In the genomic region with DNA sequence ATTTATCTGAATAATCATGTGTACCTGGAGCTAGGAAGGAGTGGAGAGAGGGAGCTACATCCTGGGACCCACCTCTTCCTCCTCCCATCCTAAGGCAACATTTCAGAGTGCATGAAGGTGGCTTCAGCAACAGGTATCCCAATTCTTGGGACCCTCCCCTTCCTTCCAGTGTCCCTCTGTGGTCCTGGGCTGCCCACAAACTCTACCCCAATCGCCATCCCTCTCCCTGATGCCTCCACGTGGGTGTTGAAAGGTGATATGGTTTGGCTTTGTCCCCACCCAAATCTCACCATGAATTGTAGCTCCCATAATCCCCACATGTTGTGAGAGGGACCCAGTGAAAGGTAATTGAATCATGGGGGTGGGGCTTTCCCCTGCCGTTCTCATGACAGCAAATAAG, we compare ENCODE assay signal across 38 cellular contexts.
"Had no signal": no experiment of that assay in that cellular context is flagged by ENCODE, and none has a peak within 500 bp of the region (broad histone marks: within the 10 kb centered on the region; RNA-seq: fewer than 3 reads in every experiment).

No MANE protein-coding gene starts in this region.

- H3K27me3 ChIP-seq: adrenal gland, ascending aorta, body of pancreas, brain microvascular endothelial cell, breast epithelium, cardiac muscle cell had no signal

- H3K27ac ChIP-seq: adrenal gland, ascending aorta, body of pancreas, brain microvascular endothelial cell, breast epithelium, cardiac muscle cell had no signal

- H3K9me3 Mint-ChIP-seq: activated naive CD4-positive, alpha-beta T cell treated with anti-CD3 and anti-CD28 coated beads for 36 hours; activated naive CD4-positive, alpha-beta T cell treated with anti-CD3 and anti-CD28 coated beads, Interleukin-2, amount 10 ng/mL, durations not matched to agents 7 days and 5 days; activated naive CD4-positive, alpha-beta T cell treated with anti-CD3 and anti-CD28 coated beads, Interleukin-2, amount 50 U/mL, for 24 hours; activated naive CD8-positive, alpha-beta T cell treated with anti-CD3 and anti-CD28 coated beads, Interleukin-2, amount 10 ng/mL, durations not matched to agents 7 days and 5 days; activated T-cell treated with anti-CD3 and anti-CD28 coated beads, Interleukin-2, amount 50 U/mL, for 24 hours; activated T-helper 17 cell treated with anti-CD3 and anti-CD28 coated beads, Interleukin-2, amount 50 U/mL, for 72 hours; activated T-helper 2 cell treated with anti-CD3 and anti-CD28 coated beads, Interferon-gamma antibody, Interleukin-2, Interleukin-4, amounts not matched to agents 10 μg/mL and 5 μg/mL and 100 μg/mL, durations not matched to agents 14 hours and 24 hours and 36 hours; central memory CD8-positive, alpha-beta T cell had no signal

- DNase-seq: activated effector memory CD4-positive, alpha-beta T cell treated with anti-CD3 and anti-CD28 coated beads, Interleukin-2, amount 50 U/mL, for 16 hours; activated effector memory CD4-positive, alpha-beta T cell treated with Interleukin-2 at 50 U/mL for 16 hours; activated gamma-delta T cell; activated gamma-delta T cell treated with Interleukin-2 at 50 U/mL for 16 hours; activated naive CD4-positive, alpha-beta T cell; activated naive CD4-positive, alpha-beta T cell treated with anti-CD3 and anti-CD28 coated beads for 36 hours; activated naive CD4-positive, alpha-beta T cell treated with anti-CD3 and anti-CD28 coated beads, Interleukin-2, amount 10 ng/mL, durations not matched to agents 7 days and 5 days; activated naive CD4-positive, alpha-beta T cell treated with anti-CD3 and anti-CD28 coated beads, Interleukin-2, amount 50 U/mL, for 16 hours; activated naive CD4-positive, alpha-beta T cell treated with Interleukin-2 at 50 U/mL for 16 hours; activated naive CD8-positive, alpha-beta T cell treated with anti-CD3 and anti-CD28 coated beads for 36 hours; activated naive CD8-positive, alpha-beta T cell treated with anti-CD3 and anti-CD28 coated beads, Interleukin-2, amount 10 ng/mL, durations not matched to agents 7 days and 5 days; activated naive CD8-positive, alpha-beta T cell treated with anti-CD3 and anti-CD28 coated beads, Interleukin-2, amount 50 U/mL, for 24 hours; activated T-cell treated with anti-CD3 and anti-CD28 coated beads, Interleukin-2, amount 50 U/mL, for 1 hour; activated T-cell treated with anti-CD3 and anti-CD28 coated beads, Interleukin-2, amount 50 U/mL, for 24 hours; activated T-cell treated with anti-CD3 and anti-CD28 coated beads, Interleukin-2, amount 50 U/mL, for 4 hours; activated T-cell treated with anti-CD3 and anti-CD28 coated beads, Interleukin-2, amount 50 U/mL, for 48 hours; activated T-cell treated with anti-CD3 and anti-CD28 coated beads, Interleukin-2, amount 50 U/mL, for 72 hours; adrenal gland; amniotic stem cell; amygdala; anterior cingulate cortex; aorta; body of pancreas; brain microvascular endothelial cell; caudate nucleus; central memory CD4-positive, alpha-beta T cell; cerebellar nuclear complex had no signal

- H3K9me3 ChIP-seq: adrenal gland, ascending aorta, body of pancreas, breast epithelium had no signal

- H3K4me1 Mint-ChIP-seq: activated naive CD4-positive, alpha-beta T cell treated with anti-CD3 and anti-CD28 coated beads, Interleukin-2, amount 10 ng/mL, durations not matched to agents 7 days and 5 days; activated naive CD4-positive, alpha-beta T cell treated with anti-CD3 and anti-CD28 coated beads, Interleukin-2, amount 50 U/mL, for 24 hours; activated naive CD8-positive, alpha-beta T cell treated with anti-CD3 and anti-CD28 coated beads, Interleukin-2, amount 10 ng/mL, durations not matched to agents 7 days and 5 days; activated T-helper 17 cell treated with anti-CD3 and anti-CD28 coated beads, Interleukin-2, amount 50 U/mL, for 72 hours; central memory CD8-positive, alpha-beta T cell had no signal

- H3K36me3 ChIP-seq: adrenal gland, ascending aorta, brain microvascular endothelial cell, breast epithelium, cardiac muscle cell had no signal

- H3K27me3 Mint-ChIP-seq: activated naive CD4-positive, alpha-beta T cell treated with anti-CD3 and anti-CD28 coated beads, Interleukin-2, amount 10 ng/mL, durations not matched to agents 7 days and 5 days; activated naive CD4-positive, alpha-beta T cell treated with anti-CD3 and anti-CD28 coated beads, Interleukin-2, amount 50 U/mL, for 24 hours; activated naive CD8-positive, alpha-beta T cell; central memory CD8-positive, alpha-beta T cell had no signal

- H3K36me3 Mint-ChIP-seq: activated naive CD4-positive, alpha-beta T cell treated with anti-CD3 and anti-CD28 coated beads, Interleukin-2, amount 10 ng/mL, durations not matched to agents 7 days and 5 days; activated naive CD4-positive, alpha-beta T cell treated with anti-CD3 and anti-CD28 coated beads, Interleukin-2, amount 50 U/mL, for 24 hours; activated naive CD8-positive, alpha-beta T cell; activated naive CD8-positive, alpha-beta T cell treated with anti-CD3 and anti-CD28 coated beads, Interleukin-2, amount 10 ng/mL, durations not matched to agents 7 days and 5 days; brain had no signal

- H3K4me3 Mint-ChIP-seq: activated naive CD4-positive, alpha-beta T cell treated with anti-CD3 and anti-CD28 coated beads for 36 hours; activated naive CD4-positive, alpha-beta T cell treated with anti-CD3 and anti-CD28 coated beads, Interleukin-2, amount 10 ng/mL, durations not matched to agents 7 days and 5 days; activated naive CD4-positive, alpha-beta T cell treated with anti-CD3 and anti-CD28 coated beads, Interleukin-2, amount 50 U/mL, for 24 hours; activated naive CD8-positive, alpha-beta T cell; activated naive CD8-positive, alpha-beta T cell treated with anti-CD3 and anti-CD28 coated beads for 36 hours; activated naive CD8-positive, alpha-beta T cell treated with anti-CD3 and anti-CD28 coated beads, Interleukin-2, amount 10 ng/mL, durations not matched to agents 7 days and 5 days; activated naive CD8-positive, alpha-beta T cell treated with anti-CD3 and anti-CD28 coated beads, Interleukin-2, amount 50 U/mL, for 24 hours; activated T-cell treated with anti-CD3 and anti-CD28 coated beads, Interleukin-2, amount 50 U/mL, for 24 hours; activated T-cell treated with anti-CD3 and anti-CD28 coated beads, Interleukin-2, amount 50 U/mL, for 4 hours; activated T-cell treated with anti-CD3 and anti-CD28 coated beads, Interleukin-2, amount 50 U/mL, for 72 hours; activated T-helper 1 cell treated with anti-CD3 and anti-CD28 coated beads, Interleukin-12 subunit alpha, Interleukin-12 subunit beta, Interleukin-2, Interleukin-4 antibody, amounts not matched to agents 30 ng/mL and 10 ng/mL and 1 ng/mL, durations not matched to agents 14 hours and 24 hours and 36 hours; activated T-helper 17 cell treated with anti-CD3 and anti-CD28 coated beads, Interleukin-2, amount 50 U/mL, for 72 hours; brain; central memory CD8-positive, alpha-beta T cell had no signal

- H3K4me3 ChIP-seq: adrenal gland, ascending aorta, body of pancreas, breast epithelium, cardiac muscle cell had no signal

- H3K27ac Mint-ChIP-seq: activated naive CD4-positive, alpha-beta T cell treated with anti-CD3 and anti-CD28 coated beads, Interleukin-2, amount 10 ng/mL, durations not matched to agents 7 days and 5 days; activated naive CD4-positive, alpha-beta T cell treated with anti-CD3 and anti-CD28 coated beads, Interleukin-2, amount 50 U/mL, for 24 hours; activated naive CD4-positive, alpha-beta T cell treated with anti-CD3 and anti-CD28 coated beads, Interleukin-2, amount 50 U/mL, for 72 hours; activated naive CD8-positive, alpha-beta T cell; activated naive CD8-positive, alpha-beta T cell treated with anti-CD3 and anti-CD28 coated beads for 36 hours; activated naive CD8-positive, alpha-beta T cell treated with anti-CD3 and anti-CD28 coated beads, Interleukin-2, amount 10 ng/mL, durations not matched to agents 7 days and 5 days; activated naive CD8-positive, alpha-beta T cell treated with anti-CD3 and anti-CD28 coated beads, Interleukin-2, amount 50 U/mL, for 24 hours; activated T-cell treated with anti-CD3 and anti-CD28 coated beads, Interleukin-2, amount 50 U/mL, for 24 hours; activated T-cell treated with anti-CD3 and anti-CD28 coated beads, Interleukin-2, amount 50 U/mL, for 72 hours; activated T-helper 1 cell treated with anti-CD3 and anti-CD28 coated beads, Interleukin-12 subunit alpha, Interleukin-12 subunit beta, Interleukin-2, Interleukin-4 antibody, amounts not matched to agents 30 ng/mL and 10 ng/mL and 1 ng/mL, durations not matched to agents 14 hours and 24 hours and 36 hours; activated T-helper 17 cell treated with anti-CD3 and anti-CD28 coated beads, Interleukin-2, amount 50 U/mL, for 72 hours; activated T-helper 2 cell treated with anti-CD3 and anti-CD28 coated beads, Interferon-gamma antibody, Interleukin-2, Interleukin-4, amounts not matched to agents 10 μg/mL and 5 μg/mL and 100 μg/mL, durations not matched to agents 14 hours and 24 hours and 36 hours; brain had no signal

- H3K4me1 ChIP-seq: body of pancreas, breast epithelium had no signal
